Comparison of ENCODE assay signal across 1 cellular context in genomic region chr19:45952691-45953505, GRCh38.
TF ChIP-seq lines count a peak whose summit lies in the region.

No MANE protein-coding gene starts in this region.

TF ChIP-seq in HEK293, 187 proteins besides CTCF, POLR2A, EP300 and RAD21 (continued from another document and continues in another):
- TF ChIP-seq ZBTB11 (tag by site-specific recombination; conservative IDR thresholded peaks at IDR 0.05; ENCODE audit: low read depth) (peak; percentile 96), ZNF37A (tag by site-specific recombination; IDR thresholded peaks at IDR 0.05) (no peak), KLF1 (tag by site-specific recombination; IDR thresholded peaks at IDR 0.05) (peak; percentile 54), ZXDB (tag by site-specific recombination; IDR thresholded peaks at IDR 0.05) (0 out of 2 replicates have a peak, but pooled peaks have one; percentile 72), ZNF514 (tag by site-specific recombination; IDR thresholded peaks at IDR 0.05) (no peak), ZNF391 (tag by site-specific recombination; IDR thresholded peaks at IDR 0.05; ENCODE audit: borderline replicate concordance, low read depth) (0 out of 2 replicates have a peak, but pooled peaks have one; percentile 54), ATF2 (tag by site-specific recombination; IDR thresholded peaks at IDR 0.05; ENCODE audit: low read depth) (peak; percentile 16; the same call in 1 of the 2 replicates), KLF9 (tag by site-specific recombination; IDR thresholded peaks at IDR 0.05; ENCODE audit: low read depth) (peak; percentile 81; the same call in 1 of the 2 replicates), ZBTB8A (tag by site-specific recombination; IDR thresholded peaks at IDR 0.05) (peak; percentile 27; the same call in 1 of the 2 replicates), PBX3 (CRISPR knock-in tag; IDR thresholded peaks at IDR 0.05) (peak; percentile 81), ZEB2 (tag by site-specific recombination; IDR thresholded peaks at IDR 0.05) (0 out of 2 replicates have a peak, but pooled peaks have one; percentile 27), KLF10 (tag by site-specific recombination; IDR thresholded peaks at IDR 0.05) (peak; percentile 97), ZNF660 (tag by site-specific recombination; IDR thresholded peaks at IDR 0.05) (peak; percentile 81), ZNF24 (tag by site-specific recombination; IDR thresholded peaks at IDR 0.05) (no peak), KLF16 (tag by site-specific recombination; IDR thresholded peaks at IDR 0.05) (peak; percentile 85), ZNF335 (tag by site-specific recombination; conservative IDR thresholded peaks at IDR 0.05) (peak; percentile 80), ZFP69B (tag by site-specific recombination; IDR thresholded peaks at IDR 0.05) (peak; percentile 54; the same call in 1 of the 2 replicates), ZNF830 (tag by site-specific recombination; IDR thresholded peaks at IDR 0.05; ENCODE audit: low read depth) (no peak), MZF1 (tag by site-specific recombination; IDR thresholded peaks at IDR 0.05; ENCODE audit: borderline replicate concordance) (peak; percentile 96), ZNF423 (tag by site-specific recombination; IDR thresholded peaks at IDR 0.05) (no peak), EGR2 (tag by site-specific recombination; IDR thresholded peaks at IDR 0.05; ENCODE audit: low read depth) (0 out of 2 replicates have a peak, but pooled peaks have one; percentile 4), SP2 (tag by site-specific recombination; IDR thresholded peaks at IDR 0.05) (peak; percentile 78), ZBTB26 (tag by site-specific recombination; optimal IDR thresholded peaks at IDR 0.05) (peak; percentile 46), ZBTB48 (tag by site-specific recombination; IDR thresholded peaks at IDR 0.05) (peak; percentile 94), ZNF2 (tag by site-specific recombination; IDR thresholded peaks at IDR 0.05) (peak; percentile 79), ZBTB20 (tag by site-specific recombination; IDR thresholded peaks at IDR 0.05) (peak; percentile 39; the same call in 1 of the 2 replicates), BCL11A (tag by site-specific recombination; IDR thresholded peaks at IDR 0.05; ENCODE audit: low read depth) (no peak), REST (tag by site-specific recombination; IDR thresholded peaks at IDR 0.05) (peak; percentile 99), ZNF600 (tag by site-specific recombination; IDR thresholded peaks at IDR 0.05) (peak; percentile 21; the same call in 1 of the 2 replicates), PRDM10 (tag by site-specific recombination; IDR thresholded peaks at IDR 0.05) (peak; percentile 48), ZNF692 (tag by site-specific recombination; IDR thresholded peaks at IDR 0.05) (peak; percentile 89), ZNF701 (tag by site-specific recombination; IDR thresholded peaks at IDR 0.05) (no peak), SP3 (tag by site-specific recombination; IDR thresholded peaks at IDR 0.05) (peak; percentile 74), ZNF114 (tag by site-specific recombination; IDR thresholded peaks at IDR 0.05) (no peak), ZNF518A (tag by site-specific recombination; conservative IDR thresholded peaks at IDR 0.05; ENCODE audit: low read depth) (peak; percentile 99)
